8 cellular contexts compared by ENCODE assay signal in genomic region chr19:18280247-18281081, GRCh38. TPM values are rescaled to one million over a fixed set of nuclear protein-coding genes. Genes with fewer than 3 reads are reported as not detected.
DNase-seq lines count a peak whose midpoint lies in the region; ATAC-seq and TF ChIP-seq lines count a peak whose summit lies in the region.

No MANE protein-coding gene starts in this region.

- H3K4me3 ChIP-seq in foreskin fibroblast (ENCODE audit: low read depth in 1 of 2, low read length in 2 of 2) = peak overlapping the region; percentile 84 to 85

- H3K4me1 Mint-ChIP-seq in IgD-negative memory B cell (peaks cover 19 to 31% (median 24%) of the 10 kb centered on the region in 3 donors), neural crest cell (peaks cover 32% of the 10 kb centered on the region)

- peak overlapping the region; percentile 99 for H3K27ac ChIP-seq in temporal lobe (ENCODE audit: low read depth, low read length)

- DNase-seq in AG08396 (ENCODE audit: low spot score) (peak; percentile 86), RPMI8226 (peak; percentile 91), foreskin fibroblast (peak; percentile 74 to 89), neural crest cell (ENCODE audit: low read depth, low spot score) (peak; percentile 47)
- DNase-seq in activated gamma-delta T cell treated with anti-CD3 and anti-CD28 coated beads, Interleukin-2, amount 50 U/mL, for 16 hours (ENCODE audit: low read depth) = peak; percentile 67

- H3K27ac Mint-ChIP-seq in IgD-negative memory B cell = peak overlapping the region; percentile 98 to 100 (median 100)
- peak overlapping the region; percentile 99 for H3K27ac Mint-ChIP-seq in neural crest cell (ENCODE audit: unreplicated experiment)

- peaks cover 6% of the 10 kb centered on the region for H3K36me3 Mint-ChIP-seq in IgD-negative memory B cell
- H3K36me3 Mint-ChIP-seq in neural crest cell (ENCODE audit: low read depth) = peaks cover 8% of the 10 kb centered on the region

- H3K27me3 Mint-ChIP-seq in IgD-negative memory B cell (no peaks in the 10 kb centered on the region), neural crest cell (ENCODE audit: low read depth) (peaks cover 7% of the 10 kb centered on the region)

- TF ChIP-seq CTCF in foreskin fibroblast (IDR thresholded peaks at IDR 0.05; ENCODE audit: low read depth, low read length) = no peak
- TF ChIP-seq CTCF in neural crest cell (conservative IDR thresholded peaks at IDR 0.05) = no peak

- H3K9me3 Mint-ChIP-seq in IgD-negative memory B cell (peaks cover 0 to 2% (median 0%) of the 10 kb centered on the region in 3 donors), neural crest cell (no peaks in the 10 kb centered on the region)

- H3K4me3 Mint-ChIP-seq in IgD-negative memory B cell (peak overlapping the region; percentile 96 to 99 (median 98)), neural crest cell (peak overlapping the region; percentile 94)

- peak; percentile 25 for ATAC-seq in GM18907 (IDR thresholded peaks at IDR 0.05; ENCODE audit: unreplicated experiment)

RNA-seq across cellular contexts. Expression of gene JUND, which starts 1.0 kb away (rescaled TPM):
- 164 TPM for polyA plus RNA-seq in IgD-negative memory B cell
- 73.6 and 85.1 TPM in 2 replicates for total RNA-seq in neural crest cell
- 46.0 TPM for total RNA-seq in temporal lobe

RNA-seq across cellular contexts. Expression of gene IQCN, which starts 6.2 kb away (rescaled TPM):
- polyA plus RNA-seq in IgD-negative memory B cell = 1.4 TPM
- total RNA-seq in neural crest cell = 2.2 and 2.5 TPM in 2 replicates
- 0.49 TPM for total RNA-seq in temporal lobe

RNA-seq across cellular contexts. Expression of gene LSM4, which starts 42.4 kb away (rescaled TPM):
- polyA plus RNA-seq in IgD-negative memory B cell = 137 TPM
- total RNA-seq in neural crest cell (283 and 292 TPM in 2 replicates), temporal lobe (58.0 TPM)

RNA-seq across cellular contexts. Expression of gene PDE4C, which starts 54.2 kb away (rescaled TPM):
- polyA plus RNA-seq in IgD-negative memory B cell = not detected
- total RNA-seq in neural crest cell = 0.09 and 0.25 TPM in 2 replicates
- 1.2 TPM for total RNA-seq in temporal lobe

RNA-seq across cellular contexts. Expression of gene PGPEP1, which starts 59.9 kb away (rescaled TPM):
- 8.4 TPM for polyA plus RNA-seq in IgD-negative memory B cell
- total RNA-seq in neural crest cell (5.2 and 8.3 TPM in 2 replicates), temporal lobe (15.5 TPM)

Comparison
In these comparisons a context has a peak if more than half of its experiments do, and no peak if none do; other contexts are left out.
1. Peak in every context shown above with its lines: DNase-seq, ATAC-seq, H3K4me3 ChIP-seq and H3K27ac ChIP-seq.